Comparison of ENCODE assay signal across 8 cellular contexts in genomic region chr3:48656841-48657281, GRCh38. TPM values are rescaled to one million over a fixed set of nuclear protein-coding genes. Genes with fewer than 3 reads are reported as not detected.
A peak's percentile ranks its signal among the peaks of the same experiment; 100 is the strongest.
DNase-seq lines count a peak whose midpoint lies in the region; ATAC-seq, FAIRE-seq and TF ChIP-seq lines count a peak whose summit lies in the region.

No MANE protein-coding gene starts in this region.

- no peaks in the 10 kb centered on the region for H3K4me1 ChIP-seq in HUES64 (ENCODE audit: insufficient read depth, low read length)
- H3K4me1 ChIP-seq in kidney (ENCODE audit: control insufficient read depth in 1 of 2, insufficient read depth in 1 of 2, low read depth in 1 of 2, low read length in 2 of 2), result peaks cover 0 to 13% of the 10 kb centered on the region in 2 donors

- H3K27me3 Mint-ChIP-seq in activated T-cell treated with anti-CD3 and anti-CD28 coated beads, Interleukin-2, amount 50 U/mL, for 72 hours (ENCODE audit: low read depth), result peaks cover 17% of the 10 kb centered on the region
- H3K27me3 Mint-ChIP-seq in HFFc6 (ENCODE audit: insufficient read depth), result peaks cover 5% of the 10 kb centered on the region

- peaks cover 50% of the 10 kb centered on the region for H3K36me3 ChIP-seq in HUES64 (ENCODE audit: insufficient read depth, low read length)
- H3K36me3 ChIP-seq in kidney (ENCODE audit: control insufficient read depth in 1 of 2, insufficient read depth in 2 of 2, low read length in 2 of 2), result no peaks in the 10 kb centered on the region

- peaks cover 14% of the 10 kb centered on the region for H3K4me1 Mint-ChIP-seq in activated T-cell treated with anti-CD3 and anti-CD28 coated beads, Interleukin-2, amount 50 U/mL, for 72 hours (ENCODE audit: low read depth)
- no peaks in the 10 kb centered on the region for H3K4me1 Mint-ChIP-seq in HFFc6 (ENCODE audit: low read depth)

- WGBS in HUES64, result 93% methylated on average over 45 of the region's 45 CpGs

- H3K9ac ChIP-seq in HUES64 (ENCODE audit: low read depth, low read length), result peak overlapping the region; percentile 12
- no peak overlapping the region for H3K9ac ChIP-seq in kidney (ENCODE audit: low read length in 2 of 2)

- DNase-seq in activated T-cell treated with anti-CD3 and anti-CD28 coated beads, Interleukin-2, amount 50 U/mL, for 72 hours, result peak; percentile 43 to 48
- no peak for DNase-seq in kidney
- peak; percentile 8 for DNase-seq in stimulated activated naive CD4-positive, alpha-beta T cell treated with Interleukin-2 at 50 U/mL for 16 hours (lab: John Stamatoyannopoulos, UW)
- DNase-seq in HFFc6, result no peak
- DNase-seq in DMS53 treated with DMSO at 0.1 percent for 48 hours (lab: John Stamatoyannopoulos, UW; ENCODE audit: unreplicated experiment), result no peak

- H3K4me3 Mint-ChIP-seq in activated T-cell treated with anti-CD3 and anti-CD28 coated beads, Interleukin-2, amount 50 U/mL, for 72 hours, result peak overlapping the region; percentile 87 to 91
- H3K4me3 Mint-ChIP-seq in HFFc6, result no peak overlapping the region

- H3K27ac Mint-ChIP-seq in activated T-cell treated with anti-CD3 and anti-CD28 coated beads, Interleukin-2, amount 50 U/mL, for 72 hours, result no peak overlapping the region
- no peak overlapping the region for H3K27ac Mint-ChIP-seq in HFFc6

- peak overlapping the region; percentile 63 for H3K4me3 ChIP-seq in HUES64 (ENCODE audit: low read length)
- peak overlapping the region; percentile 25 to 56 for H3K4me3 ChIP-seq in kidney (ENCODE audit: low read length in 2 of 2)

- H3K9me3 ChIP-seq in HUES64 (ENCODE audit: insufficient read depth, low read depth, low read length) (no peaks in the 10 kb centered on the region), kidney (ENCODE audit: control insufficient read depth in 1 of 2, low read length in 2 of 2) (no peaks in the 10 kb centered on the region)

- intact Hi-C loops in kidney (cut with DNase I), result no loop called here

- peaks cover 0 to 3% of the 10 kb centered on the region in 2 donors for H3K36me3 Mint-ChIP-seq in activated T-cell treated with anti-CD3 and anti-CD28 coated beads, Interleukin-2, amount 50 U/mL, for 72 hours (ENCODE audit: insufficient read depth in 2 of 2)
- peaks cover 21% of the 10 kb centered on the region; the same call in 1 of the 2 replicates for H3K36me3 Mint-ChIP-seq in HFFc6 (ENCODE audit: low read depth)

- no peak for TF ChIP-seq CTCF in kidney (IDR thresholded peaks at IDR 0.05; ENCODE audit: borderline replicate concordance, extremely low read depth, insufficient read depth)
- TF ChIP-seq CTCF in HFFc6 (IDR thresholded peaks at IDR 0.05), result no peak

- no peaks in the 10 kb centered on the region for H3K9me3 Mint-ChIP-seq in activated T-cell treated with anti-CD3 and anti-CD28 coated beads, Interleukin-2, amount 50 U/mL, for 72 hours
- peaks cover 3% of the 10 kb centered on the region for H3K9me3 Mint-ChIP-seq in HFFc6

- H3K27ac ChIP-seq in HUES64 (ENCODE audit: low read depth, low read length), result peak overlapping the region; percentile 54
- H3K27ac ChIP-seq in kidney (ENCODE audit: low read depth in 2 of 2, low read length in 2 of 2), result peak overlapping the region in 1 of 2 donors; percentile 50

- no peaks in the 10 kb centered on the region for H3K27me3 ChIP-seq in HUES64 (ENCODE audit: insufficient read depth, low read length)

- FAIRE-seq in kidney (lab: Jason Lieb, UNC), result no peak

- ATAC-seq in activated T-cell treated with anti-CD3 and anti-CD28 coated beads, Interleukin-2, amount 50 U/mL, for 72 hours (replicated peaks in 1 of 2), result peak; percentile 5 to 13
- ATAC-seq in HG02981 (IDR thresholded peaks at IDR 0.05; ENCODE audit: unreplicated experiment), result no peak
- no peak for ATAC-seq in GM21528 (IDR thresholded peaks at IDR 0.05; ENCODE audit: low FRiP score, unreplicated experiment)

RNA-seq across cellular contexts. Expression of gene CELSR3, which starts 5.8 kb away (rescaled TPM):
- 10.1 TPM for polyA plus RNA-seq in HUES64 (2013, experiment 1 of 2)
- 12.7 TPM for polyA plus RNA-seq in HUES64 (2013, experiment 2 of 2)
- 10 to 100 TPM; 14.2 to 17.4 TPM for total RNA-seq in activated T-cell treated with anti-CD3 and anti-CD28 coated beads, Interleukin-2, amount 50 U/mL, for 72 hours
- total RNA-seq in kidney, result 2.0 TPM
- 0.17 TPM for polyA plus RNA-seq in kidney (ENCODE audit: insufficient read depth, low read depth, low replicate concordance)
- 1 to 10 TPM; 1.9 to 5.0 (median 3.4) TPM for total RNA-seq in HFFc6 (2021; fragmentation: NEBNext Ultra II Directional; extraction: Animal tissue kit (Norgen Biotek cat#: 25700))

RNA-seq across cellular contexts. Expression of gene SLC26A6, which starts 21.6 kb away (rescaled TPM):
- polyA plus RNA-seq in HUES64 (2013, experiment 1 of 2), result 42.0 TPM
- 40.4 TPM for polyA plus RNA-seq in HUES64 (2013, experiment 2 of 2)
- total RNA-seq in activated T-cell treated with anti-CD3 and anti-CD28 coated beads, Interleukin-2, amount 50 U/mL, for 72 hours, result 10 to 100 TPM; 34.7 to 42.2 TPM
- 15.4 TPM for total RNA-seq in kidney
- polyA plus RNA-seq in kidney (ENCODE audit: insufficient read depth, low read depth, low replicate concordance), result 20.6 TPM
- 10 to 100 TPM; 15.1 to 19.6 (median 17.5) TPM for total RNA-seq in HFFc6 (2021; fragmentation: NEBNext Ultra II Directional; extraction: Animal tissue kit (Norgen Biotek cat#: 25700))

RNA-seq across cellular contexts. Expression of gene NCKIPSD, which starts 28.9 kb away (rescaled TPM):
- polyA plus RNA-seq in HUES64 (2013, experiment 1 of 2), result 26.5 TPM
- polyA plus RNA-seq in HUES64 (2013, experiment 2 of 2), result 25.8 TPM
- 10 to 100 TPM; 27.7 to 27.8 TPM for total RNA-seq in activated T-cell treated with anti-CD3 and anti-CD28 coated beads, Interleukin-2, amount 50 U/mL, for 72 hours
- total RNA-seq in kidney, result 31.2 TPM
- polyA plus RNA-seq in kidney (ENCODE audit: insufficient read depth, low read depth, low replicate concordance), result 24.0 TPM
- 10 to 100 TPM; 20.5 to 27.3 (median 23.0) TPM for total RNA-seq in HFFc6 (2021; fragmentation: NEBNext Ultra II Directional; extraction: Animal tissue kit (Norgen Biotek cat#: 25700))

RNA-seq across cellular contexts. Expression of gene TMEM89, which starts 35.3 kb away (rescaled TPM):
- not detected for polyA plus RNA-seq in HUES64 (2013, experiment 1 of 2)
- not detected for polyA plus RNA-seq in HUES64 (2013, experiment 2 of 2)
- total RNA-seq in activated T-cell treated with anti-CD3 and anti-CD28 coated beads, Interleukin-2, amount 50 U/mL, for 72 hours, result not detected
- total RNA-seq in kidney, result not detected
- not detected for polyA plus RNA-seq in kidney (ENCODE audit: insufficient read depth, low read depth, low replicate concordance)
- under 1 TPM in 1 of 6 experiments, not detected in 5; 0.25 TPM for total RNA-seq in HFFc6 (2021; fragmentation: NEBNext Ultra II Directional; extraction: Animal tissue kit (Norgen Biotek cat#: 25700))

RNA-seq across cellular contexts. Expression of gene UQCRC1, which starts 47.4 kb away (rescaled TPM):
- polyA plus RNA-seq in HUES64 (2013, experiment 1 of 2), result 272 TPM
- 246 TPM for polyA plus RNA-seq in HUES64 (2013, experiment 2 of 2)
- 100 to 1,000 TPM; 205 to 228 TPM for total RNA-seq in activated T-cell treated with anti-CD3 and anti-CD28 coated beads, Interleukin-2, amount 50 U/mL, for 72 hours
- total RNA-seq in kidney, result 207 TPM
- polyA plus RNA-seq in kidney (ENCODE audit: insufficient read depth, low read depth, low replicate concordance), result 584 TPM
- total RNA-seq in HFFc6 (2021; fragmentation: NEBNext Ultra II Directional; extraction: Animal tissue kit (Norgen Biotek cat#: 25700)), result 100 to 1,000 TPM; 254 to 322 (median 276) TPM

Comparison
In these comparisons a context has a peak if more than half of its experiments do, and no peak if none do; other contexts are left out.
1. ATAC-seq: peak in activated T-cell treated with anti-CD3 and anti-CD28 coated beads, Interleukin-2, amount 50 U/mL, for 72 hours (2 of 2); none in HG02981 (single experiment) and GM21528 (single experiment).
2. DNase-seq: peak in activated T-cell treated with anti-CD3 and anti-CD28 coated beads, Interleukin-2, amount 50 U/mL, for 72 hours (2 of 2) and stimulated activated naive CD4-positive, alpha-beta T cell treated with Interleukin-2 at 50 U/mL for 16 hours (single experiment); none in kidney (single experiment), HFFc6 (single experiment) and DMS53 treated with DMSO at 0.1 percent for 48 hours (single experiment).